ENCODE assay signal across 23 cellular contexts in the genomic region with DNA sequence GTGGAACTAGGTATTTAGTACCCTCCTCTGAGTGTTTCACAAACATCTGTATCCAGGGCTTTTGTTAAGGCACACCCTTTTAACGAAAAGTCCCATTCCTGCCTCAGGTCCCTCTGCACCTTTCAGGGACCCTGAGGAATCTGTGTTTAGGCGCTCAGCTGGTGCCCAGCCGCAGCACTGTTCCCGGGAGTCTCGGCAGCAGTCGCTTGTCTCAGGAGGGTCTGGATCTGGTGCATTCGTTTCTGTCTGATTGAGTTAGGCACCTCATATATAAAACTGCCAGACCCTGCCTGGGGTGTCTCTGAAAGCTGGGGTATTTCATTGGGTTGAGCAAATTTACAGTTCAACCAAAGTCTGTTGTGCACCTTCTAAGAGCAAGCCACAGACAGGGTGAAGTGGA.
DNase-seq lines count a peak whose midpoint lies in the region; ATAC-seq and TF ChIP-seq lines count a peak whose summit lies in the region.
"Had no signal": no experiment of that assay in that cellular context is flagged by ENCODE, and none has a peak within 500 bp of the region (broad histone marks: within the 10 kb centered on the region; RNA-seq: fewer than 3 reads in every experiment).

No MANE protein-coding gene starts in this region.

- peaks cover 7% of the 10 kb centered on the region for H3F3A ChIP-seq in neural progenitor cell (ENCODE audit: low read depth)

- H4K12ac ChIP-seq in trophoblast cell (ENCODE audit: low read depth, low read length): no peak overlapping the region

- H3K9me3 ChIP-seq in endodermal cell (ENCODE audit: control insufficient read depth, low read length) (no peaks in the 10 kb centered on the region), neural progenitor cell (ENCODE audit: low read depth) (no peaks in the 10 kb centered on the region), trophoblast cell (ENCODE audit: insufficient read depth, low read depth, low read length) (no peaks in the 10 kb centered on the region)
- H3K9me3 ChIP-seq: BE2C, BLaER1 had no signal

- H2AFZ ChIP-seq in neural progenitor cell (replicated peaks): no peak overlapping the region
- H2AFZ ChIP-seq in trophoblast cell (ENCODE audit: insufficient read depth, low read length, poor library complexity): no peak overlapping the region

- 94 to 100% methylated on average over 2 to 7 of the region's 7 CpGs for WGBS in endodermal cell (ENCODE audit: insufficient coverage in 1 of 2, insufficient read length in 1 of 2), 2 experiments
- no CpG with 5 or more reads among the region's 7 CpGs for WGBS in trophoblast cell (ENCODE audit: extremely low coverage, insufficient coverage, insufficient read length)

- H3K36me3 ChIP-seq in endodermal cell (ENCODE audit: control insufficient read depth, insufficient read depth, low read length): no peaks in the 10 kb centered on the region
- no peaks in the 10 kb centered on the region for H3K36me3 ChIP-seq in neural progenitor cell
- H3K36me3 ChIP-seq in trophoblast cell (ENCODE audit: control insufficient read depth in 1 of 2, insufficient read depth in 2 of 2, low read length in 2 of 2): no peaks in the 10 kb centered on the region
- H3K36me3 ChIP-seq: BE2C, BLaER1 had no signal

- intact Hi-C loops in sciatic nerve (cut with DNase I): no loop called here

- H3K9ac ChIP-seq in endodermal cell (ENCODE audit: extremely low read depth, low read length, poor library complexity, severe bottlenecking): no peak overlapping the region
- no peak overlapping the region for H3K9ac ChIP-seq in neural progenitor cell
- H3K9ac ChIP-seq in trophoblast cell (ENCODE audit: low read length): no peak overlapping the region
- H3K9ac ChIP-seq: BLaER1 had no signal

- no peak overlapping the region for H2BK5ac ChIP-seq in trophoblast cell (ENCODE audit: low read depth, low read length, poor library complexity)

- H3K4me2 ChIP-seq in neural progenitor cell (no peak overlapping the region), trophoblast cell (ENCODE audit: low read length) (no peak overlapping the region)
- H3K4me2 ChIP-seq: BLaER1 had no signal

- H3K9me3 Mint-ChIP-seq in endodermal cell (no peaks in the 10 kb centered on the region), neural progenitor cell (no peaks in the 10 kb centered on the region), progenitor cell of endocrine pancreas (ENCODE audit: low read depth) (no peaks in the 10 kb centered on the region)
- H3K9me3 Mint-ChIP-seq: CD14-positive monocyte; CD4-positive, alpha-beta memory T cell; CD4-positive, CD25-positive, alpha-beta regulatory T cell; CD8-positive, alpha-beta memory T cell had no signal

- no peak overlapping the region for H3K4ac ChIP-seq in trophoblast cell (ENCODE audit: low read depth, low read length)

- no peak overlapping the region for H3K4me3 ChIP-seq in endodermal cell (ENCODE audit: low read length)
- no peak overlapping the region for H3K4me3 ChIP-seq in neural progenitor cell
- H3K4me3 ChIP-seq in trophoblast cell (ENCODE audit: low read depth, low read length): no peak overlapping the region
- H3K4me3 ChIP-seq: BLaER1 had no signal

- H2BK12ac ChIP-seq in trophoblast cell (ENCODE audit: low read length): no peak overlapping the region

- no peak overlapping the region for H2AK5ac ChIP-seq in trophoblast cell (ENCODE audit: low read length)

- no peak overlapping the region for H3K14ac ChIP-seq in trophoblast cell (ENCODE audit: low read length)

- H3K79me2 ChIP-seq in neural progenitor cell (ENCODE audit: low read depth): no peaks in the 10 kb centered on the region
- H3K79me2 ChIP-seq in trophoblast cell (ENCODE audit: control insufficient read depth, insufficient read depth, low read length, poor library complexity): no peaks in the 10 kb centered on the region

- H2BK120ac ChIP-seq in trophoblast cell (ENCODE audit: insufficient read depth, low read length, poor library complexity): no peak overlapping the region

- peaks cover 5% of the 10 kb centered on the region for H3K27me3 Mint-ChIP-seq in endodermal cell (ENCODE audit: insufficient read depth)
- H3K27me3 Mint-ChIP-seq in neural progenitor cell (ENCODE audit: insufficient read depth, low read depth): peaks cover 9% of the 10 kb centered on the region
- H3K27me3 Mint-ChIP-seq in progenitor cell of endocrine pancreas: peaks cover 36% of the 10 kb centered on the region

- no peaks in the 10 kb centered on the region for H3K4me1 ChIP-seq in endodermal cell (ENCODE audit: control insufficient read depth, insufficient read depth, low read length)
- peaks cover 12% of the 10 kb centered on the region for H3K4me1 ChIP-seq in neural progenitor cell
- no peaks in the 10 kb centered on the region for H3K4me1 ChIP-seq in trophoblast cell (ENCODE audit: control insufficient read depth in 1 of 2, insufficient read depth in 2 of 2, low read length in 2 of 2)
- H3K4me1 ChIP-seq: BE2C, BLaER1 had no signal

- peak; percentile 39 for DNase-seq in endodermal cell
- DNase-seq in neural progenitor cell (ENCODE audit: low spot score): no peak
- no peak for DNase-seq in progenitor cell of endocrine pancreas (ENCODE audit: low spot score, unreplicated experiment)
- no peak for DNase-seq in trophoblast cell
- no peak for DNase-seq in ureter (ENCODE audit: low spot score)
- no peak for DNase-seq in sciatic nerve (ENCODE audit: low spot score)
- DNase-seq: 8988T; ACHN; BE2C; C1 segment of cervical spinal cord; CD4-positive, alpha-beta memory T cell; CD4-positive, CD25-positive, alpha-beta regulatory T cell; CD8-positive, alpha-beta memory T cell; COR-L47; DMS 273 treated with DMSO at 0.1 percent for 48 hours; DMS153; DMS53; DMS79; DND-41; GF-D8 had no signal

- no peaks in the 10 kb centered on the region for H3K79me1 ChIP-seq in trophoblast cell (ENCODE audit: low read length)

- H3K27me3 ChIP-seq in endodermal cell (ENCODE audit: control insufficient read depth, insufficient read depth, low read length, poor library complexity, severe bottlenecking) (peaks cover 6% of the 10 kb centered on the region), neural progenitor cell (no peaks in the 10 kb centered on the region), trophoblast cell (ENCODE audit: insufficient read depth, low read length) (no peaks in the 10 kb centered on the region)
- H3K27me3 ChIP-seq: BE2C, BLaER1 had no signal

- H3K4me3 Mint-ChIP-seq in endodermal cell: no peak overlapping the region
- peak overlapping the region; percentile 36 for H3K4me3 Mint-ChIP-seq in neural progenitor cell
- H3K4me3 Mint-ChIP-seq in progenitor cell of endocrine pancreas (ENCODE audit: low read depth): no peak overlapping the region
- H3K4me3 Mint-ChIP-seq: CD14-positive monocyte; CD4-positive, alpha-beta memory T cell; CD4-positive, CD25-positive, alpha-beta regulatory T cell; CD8-positive, alpha-beta memory T cell had no signal

- H3K27ac ChIP-seq in endodermal cell (ENCODE audit: low read depth, low read length) (no peak overlapping the region), neural progenitor cell (no peak overlapping the region), trophoblast cell (ENCODE audit: low read depth, low read length) (no peak overlapping the region)
- H3K27ac ChIP-seq: BLaER1 had no signal

- H3K27ac Mint-ChIP-seq in endodermal cell: no peak overlapping the region
- H3K27ac Mint-ChIP-seq in neural progenitor cell: peak overlapping the region; percentile 70
- peak overlapping the region; percentile 25 for H3K27ac Mint-ChIP-seq in progenitor cell of endocrine pancreas
- H3K27ac Mint-ChIP-seq: CD14-positive monocyte; CD4-positive, alpha-beta memory T cell; CD4-positive, CD25-positive, alpha-beta regulatory T cell; CD8-positive, alpha-beta memory T cell had no signal

- no peak overlapping the region for H3K18ac ChIP-seq in trophoblast cell (ENCODE audit: low read length)

- TF ChIP-seq CTCF in endodermal cell (conservative IDR thresholded peaks at IDR 0.05) (no peak), neural progenitor cell (IDR thresholded peaks at IDR 0.05) (no peak), progenitor cell of endocrine pancreas (IDR thresholded peaks at IDR 0.05; ENCODE audit: unreplicated experiment) (no peak)

- no peak overlapping the region for H3K23ac ChIP-seq in trophoblast cell (ENCODE audit: low read length)

- no peak for ATAC-seq in GM21515 (IDR thresholded peaks at IDR 0.05; ENCODE audit: unreplicated experiment)
- no peak for ATAC-seq in sciatic nerve

- H3K36me3 Mint-ChIP-seq in endodermal cell (ENCODE audit: low read depth) (no peaks in the 10 kb centered on the region), neural progenitor cell (no peaks in the 10 kb centered on the region), progenitor cell of endocrine pancreas (ENCODE audit: insufficient read depth) (no peaks in the 10 kb centered on the region)
- H3K36me3 Mint-ChIP-seq: CD14-positive monocyte; CD4-positive, alpha-beta memory T cell; CD4-positive, CD25-positive, alpha-beta regulatory T cell; CD8-positive, alpha-beta memory T cell had no signal

- no peak overlapping the region for H4K91ac ChIP-seq in trophoblast cell (ENCODE audit: low read depth, low read length)

- no peak overlapping the region for H4K8ac ChIP-seq in trophoblast cell (ENCODE audit: low read depth, low read length)

- H3K4me1 Mint-ChIP-seq in endodermal cell (peaks cover 11% of the 10 kb centered on the region), neural progenitor cell (peaks cover 21% of the 10 kb centered on the region), progenitor cell of endocrine pancreas (ENCODE audit: low read depth) (peaks cover 3% of the 10 kb centered on the region)
- H3K4me1 Mint-ChIP-seq: CD14-positive monocyte; CD4-positive, alpha-beta memory T cell; CD4-positive, CD25-positive, alpha-beta regulatory T cell; CD8-positive, alpha-beta memory T cell had no signal

- no peaks in the 10 kb centered on the region for H4K20me1 ChIP-seq in neural progenitor cell (ENCODE audit: low read depth)
- H4K20me1 ChIP-seq: BLaER1 had no signal
